ENCODE assay signal across 10 cellular contexts in genomic region chr20:32537657-32538525, GRCh38. TPM values are rescaled to one million over a fixed set of nuclear protein-coding genes. Genes with fewer than 3 reads are reported as not detected.
DNase-seq lines count a peak whose midpoint lies in the region; ATAC-seq and TF ChIP-seq lines count a peak whose summit lies in the region.
"Had no signal": no experiment of that assay in that cellular context is flagged by ENCODE, and none has a peak within 500 bp of the region (broad histone marks: within the 10 kb centered on the region; RNA-seq: fewer than 3 reads in every experiment).

No MANE protein-coding gene starts in this region.

- TSS peak; percentile 70 for BruUV-seq in PC-9 (replicated peaks; lab: Mats Ljungman, UMichigan)

- peaks cover 37% of the 10 kb centered on the region for H3K36me3 Mint-ChIP-seq in effector memory CD8-positive, alpha-beta T cell (ENCODE audit: insufficient read depth)

- TF ChIP-seq CTCF in DND-41 (IDR thresholded peaks at IDR 0.05; ENCODE audit: borderline replicate concordance, extremely low read depth, low read length, poor library complexity, severe bottlenecking) (no peak), PC-9 (conservative IDR thresholded peaks at IDR 0.05) (no peak)

- peak overlapping the region; percentile 98 for H3K4me3 Mint-ChIP-seq in effector memory CD8-positive, alpha-beta T cell

- no peak overlapping the region for H4K8ac ChIP-seq in trophoblast cell (ENCODE audit: low read depth, low read length)

- DNase-seq in DND-41 (peak; percentile 29), PC-9 (peak in 1 of 2 experiments; percentile 77), trophoblast cell (no peak), globus pallidus (ENCODE audit: low spot score) (no peak), epidermal melanocyte (ENCODE audit: insufficient read length, low spot score) (no peak), NOMO-1 treated with dmso at 0.1 percent for 144 hours (lab: John Stamatoyannopoulos, UW; ENCODE audit: unreplicated experiment) (no peak), NCI-H146 (lab: John Stamatoyannopoulos, UW) (no peak)
- no peak for DNase-seq in effector memory CD8-positive, alpha-beta T cell
- DNase-seq: HFFc6 had no signal

- no peak for ATAC-seq in DND-41 (ENCODE audit: insufficient read depth, low read depth)
- no peak for ATAC-seq in effector memory CD8-positive, alpha-beta T cell (replicated peaks)

- CTCF ChIA-PET in PC-9 (lab: Charles Lee): interaction anchor here (0.7 to 2.1 kb wide), 3 partner anchors 15 to 1354 kb away, joined by 3 to 15 read pairs (median 3); no protein-coding TSS in a partner anchor

- peaks cover 9% of the 10 kb centered on the region for H3K79me1 ChIP-seq in trophoblast cell (ENCODE audit: low read length)

- H3K27me3 ChIP-seq in DND-41 (ENCODE audit: insufficient read depth, low read length, poor library complexity) (no peaks in the 10 kb centered on the region), PC-9 (ENCODE audit: insufficient read depth, low read depth) (no peaks in the 10 kb centered on the region), trophoblast cell (ENCODE audit: insufficient read depth, low read length) (no peaks in the 10 kb centered on the region)
- H3K27me3 ChIP-seq: ovary had no signal

- H3K4me3 ChIP-seq in DND-41 (ENCODE audit: low read depth in 1 of 2, low read length in 2 of 2): peak overlapping the region in 1 of 2 experiments; percentile 55; a peak in 1 of 4 replicates
- H3K4me3 ChIP-seq in PC-9: peak overlapping the region; percentile 48; the same call in 1 of the 2 replicates
- no peak overlapping the region for H3K4me3 ChIP-seq in trophoblast cell (ENCODE audit: low read depth, low read length)

- H3K4me1 ChIP-seq in DND-41 (ENCODE audit: insufficient read depth, low read length) (peaks cover 81% of the 10 kb centered on the region), PC-9 (replicated peaks; ENCODE audit: insufficient read depth) (peaks cover 63% of the 10 kb centered on the region), trophoblast cell (ENCODE audit: control insufficient read depth in 1 of 2, insufficient read depth in 2 of 2, low read length in 2 of 2) (peaks cover 37 to 40% of the 10 kb centered on the region in 2 experiments)

- H3K4me2 ChIP-seq in DND-41 (ENCODE audit: insufficient read depth, low read length) (peak overlapping the region; percentile 77), PC-9 (peak overlapping the region; percentile 73), trophoblast cell (ENCODE audit: low read length) (no peak overlapping the region)

- H3K27ac ChIP-seq in DND-41 (ENCODE audit: low read length) (peak overlapping the region; percentile 98), PC-9 (peak overlapping the region; percentile 71), trophoblast cell (ENCODE audit: low read depth, low read length) (peak overlapping the region; percentile 37)
- H3K27ac ChIP-seq: ovary had no signal

- H3K4ac ChIP-seq in trophoblast cell (ENCODE audit: low read depth, low read length): no peak overlapping the region

- WGBS in trophoblast cell (ENCODE audit: extremely low coverage, insufficient coverage, insufficient read length): no CpG with 5 or more reads among the region's 18 CpGs

- peak overlapping the region; percentile 79 for H3K9ac ChIP-seq in DND-41 (ENCODE audit: low read depth, low read length)
- H3K9ac ChIP-seq in trophoblast cell (ENCODE audit: low read length): no peak overlapping the region

- no peak overlapping the region for H3K23ac ChIP-seq in trophoblast cell (ENCODE audit: low read length)

- no peak overlapping the region for H2AFZ ChIP-seq in DND-41 (ENCODE audit: low read depth, low read length)
- peak overlapping the region; percentile 59; the same call in 1 of the 2 replicates for H2AFZ ChIP-seq in PC-9
- no peak overlapping the region for H2AFZ ChIP-seq in trophoblast cell (ENCODE audit: insufficient read depth, low read length, poor library complexity)

- H3K36me3 ChIP-seq in DND-41 (ENCODE audit: insufficient read depth, low read length): no peaks in the 10 kb centered on the region; the same call in 1 of the 2 replicates
- H3K36me3 ChIP-seq in PC-9 (ENCODE audit: low read depth): no peaks in the 10 kb centered on the region
- no peaks in the 10 kb centered on the region for H3K36me3 ChIP-seq in trophoblast cell (ENCODE audit: control insufficient read depth in 1 of 2, insufficient read depth in 2 of 2, low read length in 2 of 2)
- H3K36me3 ChIP-seq: ovary had no signal

- no peak overlapping the region for H2AK5ac ChIP-seq in trophoblast cell (ENCODE audit: low read length)

- H3K9me3 Mint-ChIP-seq in effector memory CD8-positive, alpha-beta T cell: no peaks in the 10 kb centered on the region
- H3K9me3 Mint-ChIP-seq: HFFc6 had no signal

- no peaks in the 10 kb centered on the region for H3K27me3 Mint-ChIP-seq in effector memory CD8-positive, alpha-beta T cell

- H2BK12ac ChIP-seq in trophoblast cell (ENCODE audit: low read length): no peak overlapping the region

- H4K91ac ChIP-seq in trophoblast cell (ENCODE audit: low read depth, low read length): peak overlapping the region; percentile 8

- POLR2A ChIA-PET in PC-9 (lab: Charles Lee; ENCODE audit: unreplicated experiment): interaction anchor here (0.6 kb wide), 3 partner anchors 17 to 47 kb away, joined by 3 to 5 read pairs (median 3); no protein-coding TSS in a partner anchor

- no peak overlapping the region for H3K18ac ChIP-seq in trophoblast cell (ENCODE audit: low read length)

- H3K4me1 Mint-ChIP-seq in effector memory CD8-positive, alpha-beta T cell (ENCODE audit: low read depth in 2 of 2): peaks cover 64 to 72% of the 10 kb centered on the region in 2 donors

- H3K9me3 ChIP-seq in DND-41 (ENCODE audit: insufficient read depth, low read length, severe bottlenecking) (no peaks in the 10 kb centered on the region), PC-9 (ENCODE audit: insufficient read depth, low read depth) (no peaks in the 10 kb centered on the region), trophoblast cell (ENCODE audit: insufficient read depth, low read depth, low read length) (peaks cover 5% of the 10 kb centered on the region)
- H3K9me3 ChIP-seq: ovary had no signal

- H3F3A ChIP-seq in PC-9 (ENCODE audit: insufficient read depth, low read depth): peaks cover 44% of the 10 kb centered on the region

- no peak overlapping the region for H2BK120ac ChIP-seq in trophoblast cell (ENCODE audit: insufficient read depth, low read length, poor library complexity)

- H4K20me1 ChIP-seq in DND-41 (ENCODE audit: insufficient read depth, low read length) (no peaks in the 10 kb centered on the region), PC-9 (ENCODE audit: insufficient read depth) (no peaks in the 10 kb centered on the region)

- H2BK5ac ChIP-seq in trophoblast cell (ENCODE audit: low read depth, low read length, poor library complexity): no peak overlapping the region

- no peak overlapping the region for H4K12ac ChIP-seq in trophoblast cell (ENCODE audit: low read depth, low read length)

- intact Hi-C loops in PC-9 (cut with micrococcal nuclease; ENCODE audit: unreplicated experiment): loop anchor here (2.0 to 5.0 kb wide), 3 partner anchors 47 to 114 kb away; partner anchors contain the start of gene NOL4L

- H3K27ac Mint-ChIP-seq in effector memory CD8-positive, alpha-beta T cell: peak overlapping the region; percentile 92 to 96
- H3K27ac Mint-ChIP-seq: HFFc6 had no signal

- H3K79me2 ChIP-seq in DND-41 (ENCODE audit: insufficient read depth, low read length): peaks cover 64% of the 10 kb centered on the region
- H3K79me2 ChIP-seq in PC-9 (ENCODE audit: low read depth): no peaks in the 10 kb centered on the region
- no peaks in the 10 kb centered on the region for H3K79me2 ChIP-seq in trophoblast cell (ENCODE audit: control insufficient read depth, insufficient read depth, low read length, poor library complexity)

- H3K14ac ChIP-seq in trophoblast cell (ENCODE audit: low read length): no peak overlapping the region

- H3K9me2 ChIP-seq in PC-9 (ENCODE audit: insufficient read depth): no peaks in the 10 kb centered on the region

RNA-seq across cellular contexts. Expression of gene NOL4L, which starts 47.2 kb away (rescaled TPM):
- total RNA-seq in PC-9 (2021): 40.9 and 44.0 TPM in 2 replicates
- polyA plus RNA-seq in trophoblast cell (2013): 38.6 and 40.8 TPM in 2 replicates

Comparison
In these comparisons a context has a peak if more than half of its experiments do, and no peak if none do; other contexts are left out.
1. H3K27ac ChIP-seq: peak in every context shown above with its lines; median percentile 98 in DND-41; 71 in PC-9; 37 in trophoblast cell.